ENCODE assay signal across 17 cellular contexts in genomic region chr15:31377030-31377429, GRCh38. TPM values are rescaled to one million over a fixed set of nuclear protein-coding genes. Genes with fewer than 3 reads are reported as not detected.
DNase-seq lines count a peak whose midpoint lies in the region; ATAC-seq and TF ChIP-seq lines count a peak whose summit lies in the region.
"Had no signal": no experiment of that assay in that cellular context is flagged by ENCODE, and none has a peak within 500 bp of the region (broad histone marks: within the 10 kb centered on the region; RNA-seq: fewer than 3 reads in every experiment).

No MANE protein-coding gene starts in this region.

- no peaks in the 10 kb centered on the region for H3K9me3 Mint-ChIP-seq in natural killer cell
- no peaks in the 10 kb centered on the region for H3K9me3 Mint-ChIP-seq in natural killer cell treated with Interleukin-12 subunit alpha and Interleukin-12 subunit beta and Interleukin-15 and Interleukin-18, amount 100 ng/mL, for 72 hours
- H3K9me3 Mint-ChIP-seq: activated naive CD4-positive, alpha-beta T cell treated with anti-CD3 and anti-CD28 coated beads, Interleukin-2, amount 50 U/mL, for 24 hours; stimulated activated naive CD8-positive, alpha-beta T cell treated with anti-CD3 and anti-CD28 coated beads, Interleukin-15, amount 100 ng/mL, for 72 hours had no signal

- intact Hi-C loops in natural killer cell (cut with micrococcal nuclease) = no loop called here
- intact Hi-C loops in colonic mucosa (cut with DNase I) = loop anchor here (5.0 kb wide), 1 partner anchor 45 kb away; no protein-coding TSS in a partner anchor
- intact Hi-C loops in mucosa of descending colon (cut with DNase I, micrococcal nuclease) = no loop called here
- intact Hi-C loops in OCI-LY7 (cut with micrococcal nuclease; ENCODE audit: unreplicated experiment) = no loop called here

- CTCF ChIA-PET in OCI-LY7 (lab: Charles Lee; ENCODE audit: unreplicated experiment) = no interaction called here

- no peaks in the 10 kb centered on the region for H4K20me1 ChIP-seq in OCI-LY7 (ENCODE audit: insufficient read depth, low read length)

- H3K36me3 Mint-ChIP-seq in natural killer cell = no peaks in the 10 kb centered on the region
- H3K36me3 Mint-ChIP-seq in natural killer cell treated with Interleukin-12 subunit alpha and Interleukin-12 subunit beta and Interleukin-15 and Interleukin-18, amount 100 ng/mL, for 72 hours = no peaks in the 10 kb centered on the region

- no peak overlapping the region for H2AFZ ChIP-seq in OCI-LY7 (ENCODE audit: low read length)

- peak overlapping the region in 1 of 2 donors; percentile 40 for H3K9ac ChIP-seq in colonic mucosa (ENCODE audit: low read depth in 2 of 2, low read length in 2 of 2)

- TF ChIP-seq CTCF in natural killer cell (IDR thresholded peaks at IDR 0.05) (no peak), colonic mucosa (IDR thresholded peaks at IDR 0.05) (no peak), mucosa of descending colon (IDR thresholded peaks at IDR 0.05) (no peak), OCI-LY7 (conservative IDR thresholded peaks at IDR 0.05; ENCODE audit: low read length) (no peak)

- no peaks in the 10 kb centered on the region for H3K79me2 ChIP-seq in OCI-LY7 (ENCODE audit: insufficient read depth, low read depth, low read length)

- H3K27ac ChIP-seq in colonic mucosa (no peak overlapping the region), OCI-LY7 (ENCODE audit: low read depth, low read length, poor library complexity, severe bottlenecking) (no peak overlapping the region)

- H3K4me1 ChIP-seq in colonic mucosa (peaks cover 18% of the 10 kb centered on the region), mucosa of descending colon (ENCODE audit: low read depth) (peaks cover 49% of the 10 kb centered on the region), OCI-LY7 (ENCODE audit: insufficient read depth, low read length, poor library complexity, severe bottlenecking) (no peaks in the 10 kb centered on the region)

- no peaks in the 10 kb centered on the region for H3K27me3 ChIP-seq in colonic mucosa
- H3K27me3 ChIP-seq: heart right ventricle had no signal

- H3K27ac Mint-ChIP-seq in natural killer cell = peak overlapping the region; percentile 68 to 80
- H3K27ac Mint-ChIP-seq in natural killer cell treated with Interleukin-12 subunit alpha and Interleukin-12 subunit beta and Interleukin-15 and Interleukin-18, amount 100 ng/mL, for 72 hours = peak overlapping the region in 1 of 2 donors; percentile 69

- H3K4me2 ChIP-seq in OCI-LY7 (ENCODE audit: low read length) = no peak overlapping the region

- peaks cover 50 to 79% of the 10 kb centered on the region in 2 donors for H3K4me1 Mint-ChIP-seq in natural killer cell
- H3K4me1 Mint-ChIP-seq in natural killer cell treated with Interleukin-12 subunit alpha and Interleukin-12 subunit beta and Interleukin-15 and Interleukin-18, amount 100 ng/mL, for 72 hours (ENCODE audit: low read depth in 2 of 2) = peaks cover 44 to 48% of the 10 kb centered on the region in 2 donors

- no peak for DNase-seq in natural killer cell
- DNase-seq in natural killer cell treated with Interleukin-12 subunit alpha and Interleukin-12 subunit beta and Interleukin-15 and Interleukin-18, amount 100 ng/mL, for 72 hours (ENCODE audit: low spot score) = no peak
- peak; percentile 82 for DNase-seq in colonic mucosa
- DNase-seq in mucosa of descending colon = peak; percentile 76 to 83 (median 82)
- no peak for DNase-seq in activated naive CD4-positive, alpha-beta T cell treated with anti-CD3 and anti-CD28 coated beads, Interleukin-2, amount 50 U/mL, for 16 hours
- DNase-seq in foreskin melanocyte = no peak
- no peak for DNase-seq in hepatic stellate cell (ENCODE audit: low spot score)
- no peak for DNase-seq in OCI-LY7 (ENCODE audit: low spot score)
- DNase-seq: ACHN; activated CD4-positive, alpha-beta T cell treated with anti-CD3 and anti-CD28 coated beads for 4 hours; activated T-cell treated with anti-CD3 and anti-CD28 coated beads for 4 hours; kidney glomerular epithelial cell; NCI-H1417 treated with DMSO at 0.1 percent for 48 hours; OCI-M1; stimulated activated naive CD8-positive, alpha-beta T cell treated with anti-CD3 and anti-CD28 coated beads, Interleukin-15, amount 100 ng/mL, for 72 hours had no signal

- H3K4me3 Mint-ChIP-seq in natural killer cell = no peak overlapping the region
- H3K4me3 Mint-ChIP-seq in natural killer cell treated with Interleukin-12 subunit alpha and Interleukin-12 subunit beta and Interleukin-15 and Interleukin-18, amount 100 ng/mL, for 72 hours = no peak overlapping the region
- H3K4me3 Mint-ChIP-seq: activated naive CD4-positive, alpha-beta T cell treated with anti-CD3 and anti-CD28 coated beads, Interleukin-2, amount 50 U/mL, for 24 hours had no signal

- peak in 2 of 3 donors; percentile 9 to 13 for ATAC-seq in natural killer cell
- no peak for ATAC-seq in natural killer cell treated with Interleukin-12 subunit alpha and Interleukin-12 subunit beta and Interleukin-15 and Interleukin-18, amount 100 ng/mL, for 72 hours
- peak; percentile 87 for ATAC-seq in mucosa of descending colon
- ATAC-seq: heart right ventricle; stimulated activated naive CD8-positive, alpha-beta T cell treated with anti-CD3 and anti-CD28 coated beads, Interleukin-15, amount 100 ng/mL, for 72 hours had no signal

- H3K27me3 Mint-ChIP-seq in natural killer cell (ENCODE audit: low read depth in 2 of 2) = no peaks in the 10 kb centered on the region
- no peaks in the 10 kb centered on the region for H3K27me3 Mint-ChIP-seq in natural killer cell treated with Interleukin-12 subunit alpha and Interleukin-12 subunit beta and Interleukin-15 and Interleukin-18, amount 100 ng/mL, for 72 hours
- H3K27me3 Mint-ChIP-seq: activated naive CD4-positive, alpha-beta T cell treated with anti-CD3 and anti-CD28 coated beads, Interleukin-2, amount 50 U/mL, for 24 hours; stimulated activated naive CD8-positive, alpha-beta T cell treated with anti-CD3 and anti-CD28 coated beads, Interleukin-15, amount 100 ng/mL, for 72 hours had no signal

- H3K4me3 ChIP-seq in colonic mucosa = no peak overlapping the region
- H3K4me3 ChIP-seq in mucosa of descending colon = no peak overlapping the region
- no peak overlapping the region for H3K4me3 ChIP-seq in OCI-LY7 (ENCODE audit: low read depth, low read length, poor library complexity, severe bottlenecking)
- H3K4me3 ChIP-seq: heart right ventricle had no signal

- H3K36me3 ChIP-seq in colonic mucosa (peaks cover 6% of the 10 kb centered on the region), mucosa of descending colon (ENCODE audit: low read depth) (peaks cover 3% of the 10 kb centered on the region), OCI-LY7 (ENCODE audit: insufficient read depth, low read length) (peaks cover 90% of the 10 kb centered on the region)

- BruUV-seq in OCI-LY7 (replicated peaks; lab: Mats Ljungman, UMichigan) = no TSS peak

- no peaks in the 10 kb centered on the region for H3K9me2 ChIP-seq in OCI-LY7 (ENCODE audit: insufficient read depth, low read length)

- H3K9me3 ChIP-seq in colonic mucosa (no peaks in the 10 kb centered on the region), mucosa of descending colon (no peaks in the 10 kb centered on the region), OCI-LY7 (ENCODE audit: low read length) (no peaks in the 10 kb centered on the region)

- POLR2A ChIA-PET in OCI-LY7 (lab: Charles Lee) = no interaction called here

RNA-seq across cellular contexts. Expression of gene KLF13, which starts 50.4 kb away (rescaled TPM):
- 100 to 1,000 TPM; 277 to 328 (median 300) TPM for total RNA-seq in natural killer cell
- 100 to 1,000 TPM in 1 of 2 donors, 10 to 100 TPM in 1; 95.1 to 153 TPM for total RNA-seq in natural killer cell treated with Interleukin-12 subunit alpha and Interleukin-12 subunit beta and Interleukin-15 and Interleukin-18, amount 100 ng/mL, for 72 hours
- total RNA-seq in colonic mucosa = 10 to 100 TPM; 68.9 to 92.3 TPM
- total RNA-seq in mucosa of descending colon = 100 to 1,000 TPM in 1 of 3 donors, 10 to 100 TPM in 2; 72.4 to 107 (median 91.2) TPM
- total RNA-seq in OCI-LY7 (2014; rRNA removed; shearing (Covaris generic)) = 62.0 and 64.6 TPM in 2 replicates
- total RNA-seq in OCI-LY7 (2022) = 62.6 and 63.2 TPM in 2 replicates

Comparison
In these comparisons a context has a peak if more than half of its experiments do, and no peak if none do; other contexts are left out.
1. ATAC-seq: peak in natural killer cell (2 of 3) and mucosa of descending colon (single experiment); none in natural killer cell treated with Interleukin-12 subunit alpha and Interleukin-12 subunit beta and Interleukin-15 and Interleukin-18, amount 100 ng/mL, for 72 hours (0 of 2).
2. DNase-seq: peak in colonic mucosa (single experiment) and mucosa of descending colon (3 of 3); none in natural killer cell (single experiment), natural killer cell treated with Interleukin-12 subunit alpha and Interleukin-12 subunit beta and Interleukin-15 and Interleukin-18, amount 100 ng/mL, for 72 hours (single experiment), activated naive CD4-positive, alpha-beta T cell treated with anti-CD3 and anti-CD28 coated beads, Interleukin-2, amount 50 U/mL, for 16 hours (single experiment), foreskin melanocyte (single experiment), hepatic stellate cell (single experiment) and OCI-LY7 (single experiment).